In genomic region chr12:11860026-11860425, GRCh38 we compare ENCODE assay signal across 15 cellular contexts.
A peak's percentile ranks its signal among the peaks of the same experiment; 100 is the strongest.
DNase-seq lines count a peak whose midpoint lies in the region; ATAC-seq and TF ChIP-seq lines count a peak whose summit lies in the region.
"Had no signal": no experiment of that assay in that cellular context is flagged by ENCODE, and none has a peak within 500 bp of the region (broad histone marks: within the 10 kb centered on the region; RNA-seq: fewer than 3 reads in every experiment).

No MANE protein-coding gene starts in this region.

- H3K4me1 Mint-ChIP-seq in stimulated activated naive CD8-positive, alpha-beta T cell treated with anti-CD3 and anti-CD28 coated beads, Interleukin-15, Interleukin-2, amounts not matched to agents 100 ng/mL and 50 ng/mL, for 24 hours (ENCODE audit: low read depth) = peaks cover 46% of the 10 kb centered on the region

- DNase-seq in activated naive CD4-positive, alpha-beta T cell treated with anti-CD3 and anti-CD28 coated beads, Interleukin-2, amount 50 U/mL, for 72 hours (ENCODE audit: low spot score in 2 of 2) = peak in 1 of 2 donors; percentile 25
- DNase-seq in activated naive CD4-positive, alpha-beta T cell (lab: John Stamatoyannopoulos, UW) = no peak
- DNase-seq in activated T-cell treated with anti-CD3 and anti-CD28 coated beads, Interleukin-2, amount 50 U/mL, for 48 hours = peak; percentile 40 to 53
- no peak for DNase-seq in esophagus squamous epithelium (lab: John Stamatoyannopoulos, UW)
- no peak for DNase-seq in NCI-H774 (lab: John Stamatoyannopoulos, UW)
- no peak for DNase-seq in NCI-H2029 treated with DMSO at 0.1 percent for 48 hours (lab: John Stamatoyannopoulos, UW)
- DNase-seq: central memory CD4-positive, alpha-beta T cell; H7; naive B cell; NCI-H1105 treated with DMSO at 0.1 percent for 48 hours; NCI-H748 treated with DMSO at 0.1 percent for 48 hours; testis had no signal

- intact Hi-C loops in esophagus squamous epithelium (cut with DNase I) = no loop called here

- H3K36me3 Mint-ChIP-seq in activated naive CD4-positive, alpha-beta T cell treated with anti-CD3 and anti-CD28 coated beads, Interleukin-2, amount 50 U/mL, for 72 hours = peaks cover 45 to 95% of the 10 kb centered on the region in 2 donors
- H3K36me3 Mint-ChIP-seq in stimulated activated naive CD8-positive, alpha-beta T cell treated with anti-CD3 and anti-CD28 coated beads, Interleukin-15, Interleukin-2, amounts not matched to agents 100 ng/mL and 50 ng/mL, for 24 hours (ENCODE audit: low read depth) = peaks cover 79% of the 10 kb centered on the region

- peak; percentile 57 to 65 for ATAC-seq in activated naive CD4-positive, alpha-beta T cell treated with anti-CD3 and anti-CD28 coated beads, Interleukin-2, amount 50 U/mL, for 72 hours
- no peak for ATAC-seq in HG02973 (IDR thresholded peaks at IDR 0.05; ENCODE audit: unreplicated experiment)

- no peaks in the 10 kb centered on the region for H3K27me3 Mint-ChIP-seq in stimulated activated naive CD8-positive, alpha-beta T cell treated with anti-CD3 and anti-CD28 coated beads, Interleukin-15, Interleukin-2, amounts not matched to agents 100 ng/mL and 50 ng/mL, for 24 hours
- H3K27me3 Mint-ChIP-seq: naive B cell, progenitor cell of endocrine pancreas had no signal

- TF ChIP-seq CTCF in esophagus squamous epithelium (IDR thresholded peaks at IDR 0.05) = no peak

- TF ChIP-seq POLR2A in esophagus squamous epithelium (IDR thresholded peaks at IDR 0.05) = no peak

- 73 to 84% methylated on average over 7 to 11 of the region's 11 CpGs for WGBS in esophagus squamous epithelium, 2 donors

- H3K9me3 Mint-ChIP-seq in activated naive CD4-positive, alpha-beta T cell treated with anti-CD3 and anti-CD28 coated beads, Interleukin-2, amount 50 U/mL, for 72 hours = peaks cover 4 to 5% of the 10 kb centered on the region in 2 donors
- no peaks in the 10 kb centered on the region for H3K9me3 Mint-ChIP-seq in stimulated activated naive CD8-positive, alpha-beta T cell treated with anti-CD3 and anti-CD28 coated beads, Interleukin-15, Interleukin-2, amounts not matched to agents 100 ng/mL and 50 ng/mL, for 24 hours

- no peaks in the 10 kb centered on the region for H3K9me3 ChIP-seq in esophagus squamous epithelium
- H3K9me3 ChIP-seq: testis had no signal

- peaks cover 21 to 66% (median 41%) of the 10 kb centered on the region in 3 donors for H3K4me1 ChIP-seq in esophagus squamous epithelium

- no peak overlapping the region for H3K4me3 Mint-ChIP-seq in stimulated activated naive CD8-positive, alpha-beta T cell treated with anti-CD3 and anti-CD28 coated beads, Interleukin-15, Interleukin-2, amounts not matched to agents 100 ng/mL and 50 ng/mL, for 24 hours
- H3K4me3 Mint-ChIP-seq: naive B cell had no signal

- H3K36me3 ChIP-seq in esophagus squamous epithelium = peaks cover 0 to 66% (median 4%) of the 10 kb centered on the region in 3 donors

- H3K4me3 ChIP-seq in esophagus squamous epithelium = no peak overlapping the region
- H3K4me3 ChIP-seq: testis had no signal

- peak overlapping the region in 1 of 2 donors; percentile 69 for H3K27ac Mint-ChIP-seq in activated naive CD4-positive, alpha-beta T cell treated with anti-CD3 and anti-CD28 coated beads, Interleukin-2, amount 50 U/mL, for 72 hours
- peak overlapping the region; percentile 12 for H3K27ac Mint-ChIP-seq in stimulated activated naive CD8-positive, alpha-beta T cell treated with anti-CD3 and anti-CD28 coated beads, Interleukin-15, Interleukin-2, amounts not matched to agents 100 ng/mL and 50 ng/mL, for 24 hours
- H3K27ac Mint-ChIP-seq: progenitor cell of endocrine pancreas had no signal

- H3K27me3 ChIP-seq in esophagus squamous epithelium = no peaks in the 10 kb centered on the region
- H3K27me3 ChIP-seq: testis had no signal

- H3K27ac ChIP-seq in esophagus squamous epithelium = peak overlapping the region in 3 of 4 donors; percentile 41 to 53 (median 46)

Comparison
In these comparisons a context has a peak if more than half of its experiments do, and no peak if none do; other contexts are left out.
1. DNase-seq: peak in activated T-cell treated with anti-CD3 and anti-CD28 coated beads, Interleukin-2, amount 50 U/mL, for 48 hours (2 of 2); none in activated naive CD4-positive, alpha-beta T cell (0 of 4), esophagus squamous epithelium (single experiment), NCI-H774 (single experiment) and NCI-H2029 treated with DMSO at 0.1 percent for 48 hours (single experiment).